Comparison of ENCODE assay signal across 10 cellular contexts in the genomic region with DNA sequence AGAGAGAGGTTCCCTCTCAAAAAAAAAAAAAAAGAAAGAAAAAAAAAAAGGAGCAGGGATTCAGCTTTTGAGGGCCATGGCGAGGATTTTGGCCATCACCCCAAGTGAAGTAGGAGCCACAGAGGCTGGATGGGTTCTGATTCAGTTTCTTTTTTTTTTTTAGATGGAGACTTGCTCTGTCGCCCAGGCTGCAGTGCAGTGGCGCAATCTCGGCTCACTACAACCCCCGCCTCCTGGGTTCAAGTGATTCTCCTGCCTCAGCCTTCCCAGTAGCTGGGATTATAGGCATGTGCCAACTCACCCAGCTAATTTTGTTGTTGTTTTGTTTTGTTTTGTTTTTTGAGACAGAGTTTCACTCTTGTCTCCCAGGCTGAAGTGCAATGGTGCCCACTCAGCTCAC. TPM values are rescaled to one million over a fixed set of nuclear protein-coding genes. Genes with fewer than 3 reads are reported as not detected.
DNase-seq lines count a peak whose midpoint lies in the region; ATAC-seq and TF ChIP-seq lines count a peak whose summit lies in the region.
"Not testable (repeated sequence)": the region's sequence is repeated elsewhere in the genome, so short reads cannot be mapped to it uniquely, and the experiment has no call there.
"Had no signal": no experiment of that assay in that cellular context is flagged by ENCODE, and none has a peak within 500 bp of the region (broad histone marks: within the 10 kb centered on the region; RNA-seq: fewer than 3 reads in every experiment).

No MANE protein-coding gene starts in this region.

- not testable (repeated sequence) for ATAC-seq in right cardiac atrium; stimulated activated effector memory CD8-positive, alpha-beta T cell treated with anti-CD3 and anti-CD28 coated beads, Interleukin-12 subunit alpha, Interleukin-12 subunit beta, amount 100 ng/mL, for 72 hours

- H3K27ac ChIP-seq in MM.1S (ENCODE audit: low read length) (peak overlapping the region; percentile 55; the same call in 1 of the 2 replicates), RWPE1 (peak overlapping the region; percentile 60; the same call in 1 of the 2 replicates)
- not testable (repeated sequence) for H3K27ac ChIP-seq in right cardiac atrium (ENCODE audit: low read length)

- H3K79me2 ChIP-seq in MM.1S (ENCODE audit: low read length): not testable (repeated sequence)

- peaks cover 66% of the 10 kb centered on the region for H3K4me1 Mint-ChIP-seq in CD14-positive monocyte
- H3K4me1 Mint-ChIP-seq in activated naive CD8-positive, alpha-beta T cell treated with anti-CD3 and anti-CD28 coated beads for 36 hours: peaks cover 29% of the 10 kb centered on the region
- peaks cover 31% of the 10 kb centered on the region for H3K4me1 Mint-ChIP-seq in stimulated activated effector memory CD8-positive, alpha-beta T cell treated with anti-CD3 and anti-CD28 coated beads, Interleukin-12 subunit alpha, Interleukin-12 subunit beta, amount 100 ng/mL, for 72 hours

- H3F3A ChIP-seq in MM.1S (ENCODE audit: insufficient read depth, low read length): peaks cover 30% of the 10 kb centered on the region

- H3K36me3 ChIP-seq in MM.1S (replicated peaks; ENCODE audit: insufficient read depth, low read length): not testable (repeated sequence)

- not testable (repeated sequence) for H3K9me3 ChIP-seq in MM.1S (replicated peaks; ENCODE audit: insufficient read depth, low read length); right cardiac atrium (ENCODE audit: control insufficient read depth, low read length)

- POLR2A ChIA-PET in RWPE1 (lab: Yijun Ruan, JAX; ENCODE audit: low non-redundant PET): not testable (repeated sequence)

- intact Hi-C loops in CD14-positive monocyte (cut with micrococcal nuclease): loop anchor here in 1 of 2 donors (5.0 to 10.0 kb wide), 3 partner anchors 34 to 123 kb away; a partner anchor contains a TSS
- intact Hi-C loops in right cardiac atrium (cut with DNase I): loop anchor here in 1 of 4 donors (5.0 kb wide), 1 partner anchor 51 kb away; no protein-coding TSS in a partner anchor

- 65% methylated on average over 5 of the region's 5 CpGs for WGBS in right cardiac atrium

- not testable (repeated sequence) for H4K20me1 ChIP-seq in MM.1S (ENCODE audit: insufficient read depth, low read length)

- not testable (repeated sequence) for H2AFZ ChIP-seq in MM.1S (ENCODE audit: low read length)

- CTCF ChIA-PET in RWPE1 (lab: Yijun Ruan, JAX): interaction anchor here (3.3 to 5.4 kb wide), 2 partner anchors 32 to 48 kb away, joined by 18 to 106 read pairs; no protein-coding TSS in a partner anchor

- not testable (repeated sequence) for TF ChIP-seq CTCF in CD14-positive monocyte (IDR thresholded peaks at IDR 0.05); MM.1S (IDR thresholded peaks at IDR 0.05; ENCODE audit: low read length); RWPE1 (conservative IDR thresholded peaks at IDR 0.05; ENCODE audit: low read depth)

- peaks cover 38% of the 10 kb centered on the region for H3K4me1 ChIP-seq in MM.1S (ENCODE audit: low read length)
- peaks cover 15% of the 10 kb centered on the region for H3K4me1 ChIP-seq in right cardiac atrium (ENCODE audit: control insufficient read depth, insufficient read depth, low read length)

- H3K27ac Mint-ChIP-seq in CD14-positive monocyte: peak overlapping the region in 4 of 7 donors; percentile 75 to 80 (median 77)
- H3K27ac Mint-ChIP-seq in activated naive CD8-positive, alpha-beta T cell treated with anti-CD3 and anti-CD28 coated beads for 36 hours: peak overlapping the region; percentile 67
- peak overlapping the region; percentile 65 for H3K27ac Mint-ChIP-seq in stimulated activated effector memory CD8-positive, alpha-beta T cell treated with anti-CD3 and anti-CD28 coated beads, Interleukin-12 subunit alpha, Interleukin-12 subunit beta, amount 100 ng/mL, for 72 hours

- H3K9ac ChIP-seq in MM.1S (ENCODE audit: low read length): 0 out of 2 replicates have a peak overlapping the region, but pooled peaks have one; percentile 13

- peak overlapping the region in 1 of 2 donors; percentile 37 for H3K4me3 Mint-ChIP-seq in CD14-positive monocyte
- H3K4me3 Mint-ChIP-seq in activated naive CD8-positive, alpha-beta T cell treated with anti-CD3 and anti-CD28 coated beads for 36 hours; stimulated activated effector memory CD8-positive, alpha-beta T cell treated with anti-CD3 and anti-CD28 coated beads, Interleukin-12 subunit alpha, Interleukin-12 subunit beta, amount 100 ng/mL, for 72 hours: not testable (repeated sequence)

- H3K9me2 ChIP-seq in MM.1S (replicated peaks; ENCODE audit: insufficient read depth, low read length): not testable (repeated sequence)

- H3K27me3 ChIP-seq in MM.1S (replicated peaks; ENCODE audit: insufficient read depth, low read length); right cardiac atrium (ENCODE audit: control insufficient read depth, insufficient read depth): not testable (repeated sequence)

- not testable (repeated sequence) for DNase-seq in CD14-positive monocyte (ENCODE audit: low spot score); MM.1S; RWPE1 (ENCODE audit: low spot score); activated naive CD8-positive, alpha-beta T cell treated with anti-CD3 and anti-CD28 coated beads for 36 hours; stimulated activated effector memory CD8-positive, alpha-beta T cell treated with anti-CD3 and anti-CD28 coated beads, Interleukin-12 subunit alpha, Interleukin-12 subunit beta, amount 100 ng/mL, for 72 hours (ENCODE audit: low spot score in 2 of 2)
- DNase-seq in right cardiac atrium: peak in 2 of 3 donors; percentile 61 to 73

- peak overlapping the region; percentile 24; the same call in 1 of the 2 replicates for H3K4me2 ChIP-seq in MM.1S (ENCODE audit: low read depth, low read length)

- not testable (repeated sequence) for H3K4me3 ChIP-seq in MM.1S (ENCODE audit: low read length); right cardiac atrium (ENCODE audit: low read length)

- H3K36me3 Mint-ChIP-seq in CD14-positive monocyte; activated naive CD8-positive, alpha-beta T cell treated with anti-CD3 and anti-CD28 coated beads for 36 hours; stimulated activated effector memory CD8-positive, alpha-beta T cell treated with anti-CD3 and anti-CD28 coated beads, Interleukin-12 subunit alpha, Interleukin-12 subunit beta, amount 100 ng/mL, for 72 hours: not testable (repeated sequence)

- H3K9me3 Mint-ChIP-seq in CD14-positive monocyte; activated naive CD8-positive, alpha-beta T cell treated with anti-CD3 and anti-CD28 coated beads for 36 hours; stimulated activated effector memory CD8-positive, alpha-beta T cell treated with anti-CD3 and anti-CD28 coated beads, Interleukin-12 subunit alpha, Interleukin-12 subunit beta, amount 100 ng/mL, for 72 hours: not testable (repeated sequence)

- H3K27me3 Mint-ChIP-seq in CD14-positive monocyte (ENCODE audit: low read depth in 3 of 3); activated naive CD8-positive, alpha-beta T cell treated with anti-CD3 and anti-CD28 coated beads for 36 hours: not testable (repeated sequence)

RNA-seq across cellular contexts. Expression of a gene that starts 22.4 kb away (rescaled TPM):
- not detected for polyA plus RNA-seq in CD14-positive monocyte
- not detected for total RNA-seq in activated naive CD8-positive, alpha-beta T cell treated with anti-CD3 and anti-CD28 coated beads for 36 hours
- total RNA-seq in right cardiac atrium: not detected
- not detected for polyA plus RNA-seq in right cardiac atrium
- total RNA-seq: CD4-positive, CD25-positive, alpha-beta regulatory T cell; H4; HFFc6 had no signal
- polyA plus RNA-seq: AG04450; CD4-positive, CD25-positive, alpha-beta regulatory T cell had no signal

RNA-seq across cellular contexts. Expression of a gene that starts 27.1 kb away (rescaled TPM):
- polyA plus RNA-seq in CD14-positive monocyte (10 to 100 TPM; 18.7 to 23.1 TPM), right cardiac atrium (25.8 TPM)
- total RNA-seq in activated naive CD8-positive, alpha-beta T cell treated with anti-CD3 and anti-CD28 coated beads for 36 hours: 10 to 100 TPM; 19.0 to 23.8 TPM
- total RNA-seq in right cardiac atrium: 10 to 100 TPM; 14.9 to 39.4 (median 17.9) TPM

RNA-seq across cellular contexts. Expression of a gene that starts 50.1 kb away (rescaled TPM):
- polyA plus RNA-seq in CD14-positive monocyte: not detected
- total RNA-seq in activated naive CD8-positive, alpha-beta T cell treated with anti-CD3 and anti-CD28 coated beads for 36 hours: 1 to 10 TPM in 1 of 2 experiments, under 1 TPM in 1; 0.62 to 1.4 TPM
- 1 to 10 TPM; 1.8 to 6.1 (median 2.3) TPM for total RNA-seq in right cardiac atrium
- 4.4 TPM for polyA plus RNA-seq in right cardiac atrium
- total RNA-seq: CD4-positive, CD25-positive, alpha-beta regulatory T cell had no signal
- polyA plus RNA-seq: CD4-positive, CD25-positive, alpha-beta regulatory T cell had no signal

RNA-seq across cellular contexts. Expression of a gene that starts 56.3 kb away (rescaled TPM):
- polyA plus RNA-seq in CD14-positive monocyte (not detected), right cardiac atrium (not detected)
- total RNA-seq in activated naive CD8-positive, alpha-beta T cell treated with anti-CD3 and anti-CD28 coated beads for 36 hours: not detected
- total RNA-seq in right cardiac atrium: not detected
- total RNA-seq: CD4-positive, CD25-positive, alpha-beta regulatory T cell; H4; HFFc6 had no signal
- polyA plus RNA-seq: AG04450; CD4-positive, CD25-positive, alpha-beta regulatory T cell had no signal
